8 cellular contexts compared by ENCODE assay signal in genomic region chr17:18187226-18187625, GRCh38. TPM values are rescaled to one million over a fixed set of nuclear protein-coding genes. Genes with fewer than 3 reads are reported as not detected.
DNase-seq lines count a peak whose midpoint lies in the region; ATAC-seq and TF ChIP-seq lines count a peak whose summit lies in the region.

No MANE protein-coding gene starts in this region.

- peak overlapping the region; percentile 96 for H3K9ac ChIP-seq in mesenchymal stem cell (ENCODE audit: low read length)

- no peak overlapping the region for H2BK120ac ChIP-seq in mesenchymal stem cell (ENCODE audit: low read depth, low read length)

- intact Hi-C loops in heart left ventricle (cut with DNase I), result loop anchor here in 2 of 10 donors (5.0 kb wide), 2 partner anchors 45 to 70 kb away; partner anchors contain the start of gene FLII (in 1 of the 2)
- intact Hi-C loops in cardiac septum (cut with DNase I), result no loop called here
- intact Hi-C loops in body of pancreas (cut with DNase I), result no loop called here

- no peak overlapping the region for H2AFZ ChIP-seq in mesenchymal stem cell (ENCODE audit: low read depth, low read length)

- no peak overlapping the region for H2AK5ac ChIP-seq in mesenchymal stem cell (ENCODE audit: low read length, severe bottlenecking)

- no peak overlapping the region for H4K8ac ChIP-seq in mesenchymal stem cell (ENCODE audit: low read length)

- peak overlapping the region; percentile 59 for H3K4me2 ChIP-seq in mesenchymal stem cell (ENCODE audit: low read length, poor library complexity, severe bottlenecking)

- H3K36me3 ChIP-seq in heart left ventricle (peaks cover 0 to 45% (median 6%) of the 10 kb centered on the region in 9 donors), body of pancreas (replicated peaks in 1 of 2; ENCODE audit: insufficient read depth in 1 of 2, low read depth in 2 of 2) (no peaks in the 10 kb centered on the region), mesenchymal stem cell (ENCODE audit: control insufficient read depth in 1 of 2, insufficient read depth in 2 of 2, low read depth in 1 of 2, low read length in 2 of 2) (peaks cover 14 to 26% of the 10 kb centered on the region in 2 experiments), upper lobe of left lung (peaks cover 0 to 24% (median 3%) of the 10 kb centered on the region in 4 donors)

- no peak overlapping the region for H2BK15ac ChIP-seq in mesenchymal stem cell (ENCODE audit: low read depth, poor library complexity, severe bottlenecking)

- H2BK5ac ChIP-seq in mesenchymal stem cell (ENCODE audit: low read depth, low read length, poor library complexity, severe bottlenecking), result no peak overlapping the region

- peak overlapping the region in 10 of 12 donors; percentile 41 to 100 (median 98) for H3K27ac ChIP-seq in heart left ventricle
- peak overlapping the region in 3 of 4 donors; percentile 63 to 98 (median 96) for H3K27ac ChIP-seq in body of pancreas
- no peak overlapping the region for H3K27ac ChIP-seq in mesenchymal stem cell (ENCODE audit: low read length, poor library complexity, severe bottlenecking)
- peak overlapping the region in 2 of 4 donors; percentile 46 to 97 for H3K27ac ChIP-seq in upper lobe of left lung

- H3K27me3 ChIP-seq in heart left ventricle (no peaks in the 10 kb centered on the region), body of pancreas (no peaks in the 10 kb centered on the region), mesenchymal stem cell (ENCODE audit: control insufficient read depth in 1 of 2, insufficient read depth in 1 of 2, low read length in 2 of 2) (no peaks in the 10 kb centered on the region), upper lobe of left lung (no peaks in the 10 kb centered on the region)

- ATAC-seq in heart left ventricle (no peak), body of pancreas (no peak), upper lobe of left lung (ENCODE audit: low FRiP score in 2 of 2) (no peak)

- H3K18ac ChIP-seq in mesenchymal stem cell (ENCODE audit: low read depth in 1 of 2, low read length in 2 of 2), result no peak overlapping the region

- TF ChIP-seq CTCF in heart left ventricle (IDR thresholded peaks at IDR 0.05) (no peak), body of pancreas (IDR thresholded peaks at IDR 0.05) (no peak), upper lobe of left lung (IDR thresholded peaks at IDR 0.05) (no peak)

- no peak for TF ChIP-seq EP300 in upper lobe of left lung (IDR thresholded peaks at IDR 0.05)

- peak overlapping the region in 1 of 2 experiments; percentile 57 for H3K14ac ChIP-seq in mesenchymal stem cell (ENCODE audit: low read length in 2 of 2)

- peak overlapping the region in 1 of 2 experiments; percentile 84 for H3K23ac ChIP-seq in mesenchymal stem cell (ENCODE audit: low read length in 2 of 2)

- H3K4me3 ChIP-seq in heart left ventricle (peak overlapping the region; percentile 2 to 99 (median 90)), body of pancreas (no peak overlapping the region), mesenchymal stem cell (ENCODE audit: insufficient read depth in 1 of 2, low read depth in 1 of 2, low read length in 2 of 2) (peak overlapping the region in 1 of 2 experiments; percentile 89), upper lobe of left lung (peak overlapping the region; percentile 21 to 94 (median 84))

- DNase-seq in heart left ventricle, result no peak
- no peak for DNase-seq in cardiac septum (ENCODE audit: low spot score)
- no peak for DNase-seq in body of pancreas
- no peak for DNase-seq in mesenchymal stem cell
- DNase-seq in upper lobe of left lung, result no peak
- DNase-seq in HUDEP-2 (lab: John Stamatoyannopoulos, UW; ENCODE audit: unreplicated experiment in 76 of 76), result no peak
- DNase-seq in NCI-H510A treated with DMSO at 0.1 percent for 48 hours (lab: John Stamatoyannopoulos, UW), result no peak
- DNase-seq in NCI-H446 treated with DMSO at 0.1 percent for 48 hours (lab: John Stamatoyannopoulos, UW), result no peak

- no peaks in the 10 kb centered on the region for H3K79me1 ChIP-seq in mesenchymal stem cell (replicated peaks; ENCODE audit: low read length, poor library complexity, severe bottlenecking)

- no peaks in the 10 kb centered on the region for H3K9me3 ChIP-seq in heart left ventricle
- H3K9me3 ChIP-seq in body of pancreas, result no peaks in the 10 kb centered on the region
- no peaks in the 10 kb centered on the region for H3K9me3 ChIP-seq in mesenchymal stem cell (ENCODE audit: control insufficient read depth, low read length)
- H3K9me3 ChIP-seq in upper lobe of left lung, result no peaks in the 10 kb centered on the region

- 0 to 14% (median 7%) methylated on average over 2 of the region's 2 CpGs for WGBS in heart left ventricle, 4 donors
- 0 to 7% methylated on average over 2 of the region's 2 CpGs for WGBS in body of pancreas, 2 donors
- WGBS in mesenchymal stem cell, result 81% methylated on average over 2 of the region's 2 CpGs
- 38 to 40% methylated on average over 1 to 2 of the region's 2 CpGs for WGBS in upper lobe of left lung, 2 donors

- H4K91ac ChIP-seq in mesenchymal stem cell (ENCODE audit: low read length), result no peak overlapping the region

- no peak overlapping the region for H2BK12ac ChIP-seq in mesenchymal stem cell (ENCODE audit: low read length in 2 of 2)

- TF ChIP-seq POLR2A in heart left ventricle (IDR thresholded peaks at IDR 0.05) (no peak), body of pancreas (IDR thresholded peaks at IDR 0.05) (no peak), upper lobe of left lung (IDR thresholded peaks at IDR 0.05) (no peak)

- H3K4me1 ChIP-seq in heart left ventricle (peaks cover 28 to 91% (median 77%) of the 10 kb centered on the region in 12 donors), body of pancreas (peaks cover 75% of the 10 kb centered on the region), mesenchymal stem cell (ENCODE audit: control insufficient read depth, insufficient read depth, low read depth, low read length) (peaks cover 39% of the 10 kb centered on the region), upper lobe of left lung (peaks cover 68 to 80% (median 73%) of the 10 kb centered on the region in 4 donors)

- H3K4ac ChIP-seq in mesenchymal stem cell (ENCODE audit: low read depth in 1 of 2, low read length in 2 of 2), result no peak overlapping the region

RNA-seq across cellular contexts. Expression of gene ALKBH5, which starts 3.6 kb away (rescaled TPM):
- total RNA-seq in heart left ventricle, result 100 to 1,000 TPM; 147 to 233 (median 198) TPM
- polyA plus RNA-seq in heart left ventricle, result 100 to 1,000 TPM in 1 of 2 donors, 10 to 100 TPM in 1; 89.2 to 122 TPM
- 168 TPM for total RNA-seq in cardiac septum
- 10 to 100 TPM; 45.4 to 48.8 TPM for total RNA-seq in body of pancreas
- polyA plus RNA-seq in mesenchymal stem cell (2013, experiment 1 of 2), result 51.3 TPM
- polyA plus RNA-seq in mesenchymal stem cell (2013, experiment 2 of 2), result 51.2 TPM
- total RNA-seq in upper lobe of left lung, result 100 to 1,000 TPM in 1 of 6 donors, 10 to 100 TPM in 5; 63.9 to 112 (median 94.7) TPM

RNA-seq across cellular contexts. Expression of gene LLGL1, which starts 38.2 kb away (rescaled TPM):
- total RNA-seq in heart left ventricle (10 to 100 TPM in 5 of 9 donors, 1 to 10 TPM in 4; 6.8 to 20.7 (median 10.8) TPM), cardiac septum (9.6 TPM), body of pancreas (10 to 100 TPM in 1 of 2 donors, 1 to 10 TPM in 1; 6.6 to 11.4 TPM), upper lobe of left lung (10 to 100 TPM in 5 of 6 donors, 1 to 10 TPM in 1; 9.8 to 16.4 (median 13.8) TPM)
- polyA plus RNA-seq in heart left ventricle, result 1 to 10 TPM; 5.3 to 8.9 TPM
- 13.5 TPM for polyA plus RNA-seq in mesenchymal stem cell (2013, experiment 1 of 2)
- 13.0 TPM for polyA plus RNA-seq in mesenchymal stem cell (2013, experiment 2 of 2)

Comparison
In these comparisons a context has a peak if more than half of its experiments do, and no peak if none do; other contexts are left out.
1. H3K4me3 ChIP-seq: peak in heart left ventricle (12 of 12) and upper lobe of left lung (4 of 4); none in body of pancreas (0 of 2).